Comparison of ENCODE assay signal across 24 cellular contexts in the genomic region with DNA sequence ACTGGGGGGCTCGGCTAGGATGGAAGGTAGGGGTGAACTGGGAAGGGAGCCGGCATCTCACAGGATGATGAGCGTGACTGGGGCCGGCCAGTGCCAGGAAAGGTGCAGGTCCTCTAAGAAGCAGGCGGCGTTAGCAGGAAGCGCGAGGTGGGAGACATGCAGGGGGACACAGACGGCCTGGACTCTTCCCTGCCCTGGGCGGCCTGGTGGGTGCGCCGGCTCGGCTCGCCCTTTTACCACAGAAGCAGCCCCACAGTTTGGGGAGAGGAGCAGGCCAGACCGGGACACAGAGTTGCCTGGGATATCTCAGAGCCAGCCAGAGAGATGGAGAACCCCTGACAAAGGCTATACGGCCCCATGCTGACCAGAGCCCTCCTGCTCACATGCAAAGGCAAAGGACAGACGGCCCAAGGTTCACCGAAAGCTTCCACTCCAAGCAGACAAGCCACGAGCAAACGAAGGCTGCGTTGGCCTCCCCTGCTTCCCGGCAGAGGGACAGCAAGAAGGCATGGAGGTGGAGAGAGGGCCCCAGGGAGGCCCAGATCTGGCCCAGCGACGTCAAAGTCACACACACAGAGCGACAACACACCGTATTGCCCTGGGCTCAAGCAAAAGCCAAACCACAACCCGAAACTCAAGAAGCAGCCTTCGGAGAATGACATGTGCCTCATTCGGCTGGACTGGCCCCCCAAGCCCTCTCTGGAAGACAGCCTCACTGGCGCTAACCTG. TPM values are rescaled to one million over a fixed set of nuclear protein-coding genes. Genes with fewer than 3 reads are reported as not detected.
A peak's percentile ranks its signal among the peaks of the same experiment; 100 is the strongest.
DNase-seq lines count a peak whose midpoint lies in the region; ATAC-seq, FAIRE-seq and TF ChIP-seq lines count a peak whose summit lies in the region.
"Had no signal": no experiment of that assay in that cellular context is flagged by ENCODE, and none has a peak within 500 bp of the region (broad histone marks: within the 10 kb centered on the region; RNA-seq: fewer than 3 reads in every experiment).

No MANE protein-coding gene starts in this region.

- no peak for TF ChIP-seq RAD21 in IMR-90 (IDR thresholded peaks at IDR 0.05; ENCODE audit: low read length)
- TF ChIP-seq RAD21 in H1 (IDR thresholded peaks at IDR 0.05 in 1 of 2, conservative IDR thresholded peaks at IDR 0.05 in 1 of 2; ENCODE audit: low read depth in 2 of 2, low read length in 2 of 2), result no peak

- FAIRE-seq in H1 (lab: Jason Lieb, UNC), result no peak

- no peaks in the 10 kb centered on the region for H3K23me2 ChIP-seq in H1 (ENCODE audit: low read depth, low read length)

- H4K91ac ChIP-seq in IMR-90 (ENCODE audit: insufficient read depth, low read depth, low read length) (no peak overlapping the region), H1 (replicated peaks; ENCODE audit: insufficient read length, low read length) (no peak overlapping the region), trophoblast cell (ENCODE audit: low read depth, low read length) (peak overlapping the region; percentile 31)

- no peak overlapping the region for H2BK5ac ChIP-seq in IMR-90 (ENCODE audit: low read depth, low read length, poor library complexity, severe bottlenecking)
- no peak overlapping the region; the same call in 1 of the 2 replicates for H2BK5ac ChIP-seq in H1 (ENCODE audit: low read depth, low read length)
- no peak overlapping the region for H2BK5ac ChIP-seq in trophoblast cell (ENCODE audit: low read depth, low read length, poor library complexity)

- H4K20me1 ChIP-seq in BLaER1 (peaks cover 34% of the 10 kb centered on the region), IMR-90 (ENCODE audit: insufficient read depth, low read length) (peaks cover 9% of the 10 kb centered on the region; the same call in 1 of the 2 replicates), H1 (replicated peaks in 1 of 2; ENCODE audit: control insufficient read depth in 1 of 2, insufficient read depth in 2 of 2, low read length in 2 of 2) (no peaks in the 10 kb centered on the region)

- peaks cover 2% of the 10 kb centered on the region; the same call in 1 of the 2 replicates for H3K9me1 ChIP-seq in IMR-90 (ENCODE audit: insufficient read depth, low read length)

- TF ChIP-seq CTCF in IMR-90 (conservative IDR thresholded peaks at IDR 0.05; ENCODE audit: low read depth, low read length), result no peak
- TF ChIP-seq CTCF in H1 (IDR thresholded peaks at IDR 0.05; ENCODE audit: control extremely low read depth in 1 of 3, insufficient read depth in 1 of 3, low read depth in 1 of 3, low read length in 3 of 3), result no peak

- CTCF ChIA-PET in IMR-90 (lab: Yijun Ruan, JAX) (no interaction called here), H1 (lab: Charles Lee; ENCODE audit: partially characterized antibody) (interaction anchor here (0.5 to 7.0 kb wide), 9 partner anchors 9 to 1179 kb away, joined by 3 to 109 read pairs (median 4); no protein-coding TSS in a partner anchor)

- DNase-seq in IMR-90 (no peak), H1 (ENCODE audit: low read depth in 1 of 2, low spot score in 2 of 2) (no peak), trophoblast cell (no peak), medulla oblongata (ENCODE audit: extremely low spot score) (no peak), NCI-H345 (lab: John Stamatoyannopoulos, UW) (no peak), posterior vena cava (ENCODE audit: low spot score) (no peak)
- DNase-seq: AML-193; DND-41; HCEC 1CT; Kasumi-1; MM.1S; NCI-H1092 treated with DMSO at 0.1 percent for 48 hours; NCI-H2081; NCI-H510A; NCI-H748 treated with DMSO at 0.1 percent for 48 hours; NK-92 treated with Interleukin-12 subunit alpha and Interleukin-12 subunit beta, amount 100 ng/mL, for 24 hours; SHP77 treated with DMSO at 0.1 percent for 48 hours; SK-N-SH had no signal

- H2BK20ac ChIP-seq in IMR-90 (ENCODE audit: low read depth, low read length), result no peak overlapping the region
- H2BK20ac ChIP-seq in H1 (ENCODE audit: low read length), result no peak overlapping the region

- in situ Hi-C loops in IMR-90 (cut with MboI; ENCODE audit: low sequenced_read_pairs), result no loop called here

- H3K18ac ChIP-seq in IMR-90 (ENCODE audit: low read depth, low read length), result no peak overlapping the region
- no peak overlapping the region for H3K18ac ChIP-seq in H1 (ENCODE audit: extremely low read depth, low read length)
- peak overlapping the region; percentile 26 for H3K18ac ChIP-seq in trophoblast cell (ENCODE audit: low read length)

- H3K9ac ChIP-seq in BLaER1 (no peak overlapping the region), IMR-90 (ENCODE audit: low read depth, low read length) (no peak overlapping the region), H1 (replicated peaks in 1 of 4; ENCODE audit: extremely low read depth in 1 of 4, low read depth in 3 of 4, low read length in 3 of 4) (no peak overlapping the region), trophoblast cell (ENCODE audit: low read length) (no peak overlapping the region)
- H3K9ac ChIP-seq: SK-N-SH had no signal

- dilution Hi-C loops in IMR-90 (cut with HindIII; ENCODE audit: low sequenced_read_pairs, unreplicated experiment), result no loop called here

- no peak overlapping the region for H3K23ac ChIP-seq in IMR-90 (ENCODE audit: low read depth, low read length)
- H3K23ac ChIP-seq in H1 (ENCODE audit: insufficient read length), result no peak overlapping the region
- H3K23ac ChIP-seq in trophoblast cell (ENCODE audit: low read length), result no peak overlapping the region

- no peak overlapping the region for H4K12ac ChIP-seq in trophoblast cell (ENCODE audit: low read depth, low read length)

- no peak overlapping the region for H2BK120ac ChIP-seq in IMR-90 (ENCODE audit: low read depth, low read length)
- H2BK120ac ChIP-seq in H1 (replicated peaks; ENCODE audit: low read depth, low read length), result no peak overlapping the region
- H2BK120ac ChIP-seq in trophoblast cell (ENCODE audit: insufficient read depth, low read length, poor library complexity), result peak overlapping the region; percentile 75

- no peak overlapping the region for H2BK15ac ChIP-seq in IMR-90 (ENCODE audit: low read depth, low read length)
- no peak overlapping the region for H2BK15ac ChIP-seq in H1 (ENCODE audit: low read length)

- no peak overlapping the region for H3K4ac ChIP-seq in IMR-90 (ENCODE audit: low read depth, low read length)
- H3K4ac ChIP-seq in H1 (replicated peaks; ENCODE audit: insufficient read length, low read depth, low read length), result no peak overlapping the region
- peak overlapping the region; percentile 12 for H3K4ac ChIP-seq in trophoblast cell (ENCODE audit: low read depth, low read length)

- no peak for TF ChIP-seq POLR2A in IMR-90 (IDR thresholded peaks at IDR 0.05; ENCODE audit: low read depth, low read length)
- no peak for TF ChIP-seq POLR2A in H1 (IDR thresholded peaks at IDR 0.05; ENCODE audit: control extremely low read depth in 1 of 2, low read depth in 2 of 2, low read length in 2 of 2)

- H2AFZ ChIP-seq in IMR-90 (replicated peaks; ENCODE audit: low read length, poor library complexity) (no peak overlapping the region), H1 (ENCODE audit: low read length) (no peak overlapping the region), trophoblast cell (ENCODE audit: insufficient read depth, low read length, poor library complexity) (no peak overlapping the region)

- H3K14ac ChIP-seq in IMR-90 (replicated peaks; ENCODE audit: low read depth, low read length) (no peak overlapping the region), H1 (ENCODE audit: insufficient read length) (no peak overlapping the region), trophoblast cell (ENCODE audit: low read length) (peak overlapping the region; percentile 15)

- H2AK9ac ChIP-seq in IMR-90 (replicated peaks; ENCODE audit: low read depth, low read length, poor library complexity), result peak overlapping the region; percentile 24

- H3K9me3 ChIP-seq in BLaER1, result no peaks in the 10 kb centered on the region
- no peaks in the 10 kb centered on the region for H3K9me3 ChIP-seq in IMR-90 (ENCODE audit: control insufficient read depth, insufficient read depth, low read length)
- H3K9me3 ChIP-seq in H1 (ENCODE audit: insufficient read depth in 2 of 2, low read depth in 1 of 2, low read length in 1 of 2), result no peaks in the 10 kb centered on the region
- no peaks in the 10 kb centered on the region for H3K9me3 ChIP-seq in trophoblast cell (ENCODE audit: insufficient read depth, low read depth, low read length)
- H3K9me3 ChIP-seq: SK-N-SH had no signal

- WGBS in IMR-90 (ENCODE audit: extremely low coverage in 2 of 2, insufficient read length in 1 of 2), 2 experiments, result 96% methylated on average over 9 of the region's 30 CpGs; no CpG with 5 or more reads in 1 of the 2 experiments
- 91% methylated on average over 29 of the region's 30 CpGs; no CpG with 5 or more reads in 1 of the 2 experiments for WGBS in H1 (ENCODE audit: extremely low coverage in 1 of 2, insufficient coverage in 1 of 2, insufficient read length in 1 of 2, insufficient replicate concordance in 2 of 2, low coverage in 1 of 2, low lambda C conversion rate in 2 of 2, missing lambda C conversion rate in 1 of 2), 2 experiments
- no CpG with 5 or more reads among the region's 30 CpGs for WGBS in trophoblast cell (ENCODE audit: extremely low coverage, insufficient coverage, insufficient read length)

- no peak overlapping the region for H3K56ac ChIP-seq in IMR-90 (ENCODE audit: extremely low read depth, insufficient read depth, low read length)
- H3K56ac ChIP-seq in H1 (replicated peaks; ENCODE audit: insufficient read length, low read depth, low read length), result no peak overlapping the region

- ATAC-seq in IMR-90 (ENCODE audit: low read depth), result no peak

- H3K27ac ChIP-seq in BLaER1, result 0 out of 2 replicates have a peak overlapping the region, but pooled peaks have one; percentile 38
- H3K27ac ChIP-seq in IMR-90 (ENCODE audit: insufficient read depth, low read length), result no peak overlapping the region
- H3K27ac ChIP-seq in H1 (ENCODE audit: low read depth, low read length), result no peak overlapping the region
- H3K27ac ChIP-seq in trophoblast cell (ENCODE audit: low read depth, low read length), result no peak overlapping the region
- H3K27ac ChIP-seq: HL-60 had no signal

- H4K5ac ChIP-seq in IMR-90 (ENCODE audit: low read depth, low read length), result no peak overlapping the region
- H4K5ac ChIP-seq in H1 (ENCODE audit: insufficient read length, low read depth, low read length), result no peak overlapping the region

- BruUV-seq in IMR-90 (replicated peaks; lab: Mats Ljungman, UMichigan), result no TSS peak

- TF ChIP-seq EP300 in H1 (IDR thresholded peaks at IDR 0.05; ENCODE audit: borderline replicate concordance in 1 of 2, low read depth in 2 of 2, low read length in 2 of 2), result no peak

- H3K4me3 ChIP-seq in BLaER1, result no peak overlapping the region
- no peak overlapping the region for H3K4me3 ChIP-seq in IMR-90 (ENCODE audit: insufficient read depth, low read depth, low read length)
- no peak overlapping the region for H3K4me3 ChIP-seq in H1 (ENCODE audit: extremely low read depth in 1 of 4, insufficient read depth in 2 of 4, low read depth in 3 of 4, low read length in 4 of 4)
- no peak overlapping the region for H3K4me3 ChIP-seq in trophoblast cell (ENCODE audit: low read depth, low read length)

- intact Hi-C loops in IMR-90 (cut with micrococcal nuclease), result no loop called here
- intact Hi-C loops in posterior vena cava (cut with DNase I), result loop anchor here in 1 of 2 donors (5.0 kb wide), 1 partner anchor 35 kb away; no protein-coding TSS in a partner anchor

- H2BK12ac ChIP-seq in H1 (ENCODE audit: low read depth, low read length), result no peak overlapping the region
- H2BK12ac ChIP-seq in trophoblast cell (ENCODE audit: low read length), result peak overlapping the region; percentile 68

- POLR2A ChIA-PET in IMR-90 (lab: Charles Lee; ENCODE audit: unreplicated experiment), result no interaction called here
- POLR2A ChIA-PET in H1 (lab: Charles Lee; ENCODE audit: partially characterized antibody), result no interaction called here

- H3K79me1 ChIP-seq in IMR-90 (ENCODE audit: low read depth in 1 of 2, low read length in 2 of 2) (peaks cover 23 to 67% of the 10 kb centered on the region in 2 experiments), H1 (ENCODE audit: low read depth, low read length) (0 out of 2 replicates have a peak, but pooled peaks cover 3% of the 10 kb centered on the region), trophoblast cell (ENCODE audit: low read length) (peaks cover 34% of the 10 kb centered on the region)

- H3K79me2 ChIP-seq in H1 (ENCODE audit: control insufficient read depth in 1 of 2, insufficient read depth in 2 of 2, low read length in 2 of 2) (no peaks in the 10 kb centered on the region), trophoblast cell (ENCODE audit: control insufficient read depth, insufficient read depth, low read length, poor library complexity) (peaks cover 8% of the 10 kb centered on the region)

- no peak overlapping the region for H2AK5ac ChIP-seq in IMR-90 (ENCODE audit: low read depth, low read length)
- H2AK5ac ChIP-seq in H1 (ENCODE audit: low read depth, low read length), result 0 out of 2 replicates have a peak overlapping the region, but pooled peaks have one; percentile 61
- H2AK5ac ChIP-seq in trophoblast cell (ENCODE audit: low read length), result peak overlapping the region; percentile 25

- H4K8ac ChIP-seq in IMR-90 (ENCODE audit: low read depth in 2 of 2, low read length in 2 of 2) (no peak overlapping the region), H1 (ENCODE audit: extremely low read depth, insufficient read depth, low read length) (no peak overlapping the region), trophoblast cell (ENCODE audit: low read depth, low read length) (no peak overlapping the region)

- H3K27me3 ChIP-seq in BLaER1, result no peaks in the 10 kb centered on the region
- H3K27me3 ChIP-seq in IMR-90 (ENCODE audit: control insufficient read depth, insufficient read depth, low read length), result no peaks in the 10 kb centered on the region
- H3K27me3 ChIP-seq in H1 (replicated peaks in 1 of 4; ENCODE audit: control insufficient read depth in 3 of 4, extremely low read depth in 1 of 4, insufficient read depth in 3 of 4, low read length in 3 of 4), result no peaks in the 10 kb centered on the region
- H3K27me3 ChIP-seq in trophoblast cell (ENCODE audit: insufficient read depth, low read length), result no peaks in the 10 kb centered on the region

- H3K4me1 ChIP-seq in BLaER1 (peaks cover 35% of the 10 kb centered on the region), IMR-90 (ENCODE audit: control insufficient read depth, insufficient read depth, low read length) (peaks cover 10% of the 10 kb centered on the region), H1 (replicated peaks in 1 of 4; ENCODE audit: control insufficient read depth in 3 of 4, insufficient read depth in 4 of 4, low read length in 3 of 4) (no peaks in the 10 kb centered on the region; a peak in 2 of 7 replicates), trophoblast cell (ENCODE audit: control insufficient read depth in 1 of 2, insufficient read depth in 2 of 2, low read length in 2 of 2) (peaks cover 35 to 42% of the 10 kb centered on the region in 2 experiments)

- peaks cover 67% of the 10 kb centered on the region for H3K36me3 ChIP-seq in BLaER1
- H3K36me3 ChIP-seq in IMR-90 (ENCODE audit: control insufficient read depth, insufficient read depth, low read length), result peaks cover 9% of the 10 kb centered on the region
- H3K36me3 ChIP-seq in H1 (ENCODE audit: control insufficient read depth in 2 of 4, insufficient read depth in 4 of 4, low read length in 3 of 4), result no peaks in the 10 kb centered on the region
- H3K36me3 ChIP-seq in trophoblast cell (ENCODE audit: control insufficient read depth in 1 of 2, insufficient read depth in 2 of 2, low read length in 2 of 2), result peaks cover 43 to 47% of the 10 kb centered on the region in 2 experiments

- H3K4me2 ChIP-seq in BLaER1 (no peak overlapping the region), IMR-90 (ENCODE audit: low read depth, low read length) (no peak overlapping the region), H1 (ENCODE audit: insufficient read depth in 1 of 2, low read depth in 2 of 2, low read length in 2 of 2) (no peak overlapping the region), trophoblast cell (ENCODE audit: low read length) (no peak overlapping the region)
- H3K4me2 ChIP-seq: SK-N-SH had no signal

RNA-seq across cellular contexts. Expression of gene ALDH4A1, which starts 14.9 kb away (rescaled TPM):
- total RNA-seq in IMR-90 (2012; rRNA removed) (8.6 TPM in 2 replicates), posterior vena cava (10 to 100 TPM in 1 of 2 donors, 1 to 10 TPM in 1; 8.5 to 17.0 TPM)
- polyA plus RNA-seq in IMR-90 (2012; rRNA removed) (21.1 and 23.0 TPM in 2 replicates), H1 (2011; rRNA removed) (35.9 and 57.4 TPM in 2 replicates)
- polyA plus RNA-seq in IMR-90 (2012; cell fraction: cytosol; rRNA removed), result 12.1 and 21.4 TPM in 2 replicates
- 16.8 and 36.6 TPM in 2 replicates for polyA plus RNA-seq in IMR-90 (2012; cell fraction: nucleus; rRNA removed; ENCODE audit: low replicate concordance)
- total RNA-seq in H1 (2021; fragmentation: NEBNext Ultra II Directional; extraction: Animal tissue kit (Norgen Biotek cat#: 25700)), result 29.4 and 30.3 TPM in 2 replicates
- polyA plus RNA-seq in H1 (2011; cell fraction: cytosol; rRNA removed), result 61.4 TPM
- 95.8 TPM for polyA plus RNA-seq in H1 (2011; cell fraction: nucleus; rRNA removed)
- 25.3 to 32.9 TPM (median 31.9 TPM) in 4 replicates for polyA plus RNA-seq in H1 (2012, experiment 1 of 2)
- polyA plus RNA-seq in H1 (2012, experiment 2 of 2), result 35.0 TPM
- 18.9 TPM for polyA plus RNA-seq in H1 (2013, experiment 1 of 2)
- 16.0 TPM for polyA plus RNA-seq in H1 (2013, experiment 2 of 2)
- polyA minus RNA-seq in H1 (2011; rRNA and poly(A)+ RNA removed), result 20.3 and 22.0 TPM in 2 replicates
- 21.8 TPM for polyA minus RNA-seq in H1 (2011; cell fraction: cytosol; rRNA and poly(A)+ RNA removed)
- polyA minus RNA-seq in H1 (2011; cell fraction: nucleus; rRNA and poly(A)+ RNA removed), result 21.5 TPM
- polyA plus RNA-seq in trophoblast cell (2013), result 34.2 and 35.7 TPM in 2 replicates

RNA-seq across cellular contexts. Expression of gene IFFO2, which starts 39.2 kb away (rescaled TPM):
- total RNA-seq in IMR-90 (2012; rRNA removed) (13.6 and 14.5 TPM in 2 replicates), posterior vena cava (10 to 100 TPM; 12.1 to 12.2 TPM)
- polyA plus RNA-seq in IMR-90 (2012; rRNA removed) (18.1 and 18.2 TPM in 2 replicates), H1 (2011; rRNA removed) (6.6 and 13.7 TPM in 2 replicates)
- polyA plus RNA-seq in IMR-90 (2012; cell fraction: cytosol; rRNA removed), result 14.9 and 25.2 TPM in 2 replicates
- 20.2 and 32.8 TPM in 2 replicates for polyA plus RNA-seq in IMR-90 (2012; cell fraction: nucleus; rRNA removed; ENCODE audit: low replicate concordance)
- total RNA-seq in H1 (2021; fragmentation: NEBNext Ultra II Directional; extraction: Animal tissue kit (Norgen Biotek cat#: 25700)), result 8.7 and 10.4 TPM in 2 replicates
- polyA plus RNA-seq in H1 (2011; cell fraction: cytosol; rRNA removed), result 5.2 TPM
- polyA plus RNA-seq in H1 (2011; cell fraction: nucleus; rRNA removed), result 8.2 TPM
- 4.2 to 6.0 TPM (median 5.4 TPM) in 4 replicates for polyA plus RNA-seq in H1 (2012, experiment 1 of 2)
- polyA plus RNA-seq in H1 (2012, experiment 2 of 2), result 5.2 TPM
- polyA plus RNA-seq in H1 (2013, experiment 1 of 2), result 3.5 TPM
- 3.6 TPM for polyA plus RNA-seq in H1 (2013, experiment 2 of 2)
- 4.0 and 4.8 TPM in 2 replicates for polyA minus RNA-seq in H1 (2011; rRNA and poly(A)+ RNA removed)
- polyA minus RNA-seq in H1 (2011; cell fraction: cytosol; rRNA and poly(A)+ RNA removed), result 4.8 TPM
- polyA minus RNA-seq in H1 (2011; cell fraction: nucleus; rRNA and poly(A)+ RNA removed), result 2.6 TPM
- 18.2 and 19.5 TPM in 2 replicates for polyA plus RNA-seq in trophoblast cell (2013)

RNA-seq across cellular contexts. Expression of gene TAS1R2, which starts 57.8 kb away (rescaled TPM):
- total RNA-seq in IMR-90 (2012; rRNA removed), result not detected in 2 replicates
- not detected in 2 replicates for polyA plus RNA-seq in IMR-90 (2012; rRNA removed)
- not detected in 2 replicates for polyA plus RNA-seq in IMR-90 (2012; cell fraction: cytosol; rRNA removed)
- not detected in 2 replicates for polyA plus RNA-seq in IMR-90 (2012; cell fraction: nucleus; rRNA removed; ENCODE audit: low replicate concordance)
- not detected in 2 replicates for total RNA-seq in H1 (2021; fragmentation: NEBNext Ultra II Directional; extraction: Animal tissue kit (Norgen Biotek cat#: 25700))
- not detected in 2 replicates for polyA plus RNA-seq in H1 (2011; rRNA removed)
- polyA plus RNA-seq in H1 (2011; cell fraction: cytosol; rRNA removed), result not detected
- polyA plus RNA-seq in H1 (2011; cell fraction: nucleus; rRNA removed), result not detected
- polyA plus RNA-seq in H1 (2012, experiment 1 of 2), result not detected in 4 replicates
- not detected for polyA plus RNA-seq in H1 (2012, experiment 2 of 2)
- polyA plus RNA-seq in H1 (2013, experiment 1 of 2), result not detected
- polyA plus RNA-seq in H1 (2013, experiment 2 of 2), result not detected
- polyA minus RNA-seq in H1 (2011; rRNA and poly(A)+ RNA removed), result not detected in 2 replicates
- polyA minus RNA-seq in H1 (2011; cell fraction: cytosol; rRNA and poly(A)+ RNA removed), result not detected
- not detected for polyA minus RNA-seq in H1 (2011; cell fraction: nucleus; rRNA and poly(A)+ RNA removed)
- 0.01 TPM in 1 of 2 replicates, not detected in the other for polyA plus RNA-seq in trophoblast cell (2013)
- total RNA-seq in posterior vena cava, result not detected
- total RNA-seq: G401, HT1080, OCI-LY7 had no signal
- polyA plus RNA-seq: IgD-negative memory B cell, SK-N-SH had no signal
